In the genomic region with DNA sequence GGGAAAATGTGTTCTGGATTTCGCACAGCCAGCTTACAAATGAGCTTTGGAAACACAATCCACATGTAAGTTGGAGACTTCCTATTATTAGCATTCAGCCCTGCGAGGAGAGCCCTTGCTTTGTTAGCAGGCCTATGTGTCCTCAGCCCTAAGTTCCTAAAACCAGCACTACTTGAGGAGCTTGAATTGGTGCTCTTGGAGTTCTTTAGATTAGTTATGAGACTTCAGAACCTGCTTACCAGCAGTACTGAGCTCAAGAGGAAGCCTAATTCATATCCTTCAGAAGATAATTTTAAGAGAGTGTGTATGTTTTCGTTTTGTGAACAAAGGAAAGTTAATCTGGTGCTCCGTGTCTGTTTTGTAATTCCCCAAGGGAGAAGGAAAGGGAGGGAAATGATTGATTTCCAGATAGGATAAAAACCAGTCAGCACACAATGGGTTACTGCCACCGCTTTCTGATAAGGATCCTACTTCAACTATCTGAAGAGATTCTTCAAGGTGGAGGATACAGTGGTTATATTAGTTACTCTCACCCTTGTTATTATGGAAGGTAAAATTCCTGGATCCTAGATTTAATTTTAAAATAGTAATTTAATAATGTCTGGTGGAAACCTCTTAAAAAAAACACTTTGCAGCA, we compare ENCODE assay signal across 9 cellular contexts. TPM values are rescaled to one million over a fixed set of nuclear protein-coding genes. Genes with fewer than 3 reads are reported as not detected.
A peak's percentile ranks its signal among the peaks of the same experiment; 100 is the strongest.
DNase-seq lines count a peak whose midpoint lies in the region; ATAC-seq and TF ChIP-seq lines count a peak whose summit lies in the region.
"Had no signal": no experiment of that assay in that cellular context is flagged by ENCODE, and none has a peak within 500 bp of the region (broad histone marks: within the 10 kb centered on the region; RNA-seq: fewer than 3 reads in every experiment).

No MANE protein-coding gene starts in this region.

- H3K27ac Mint-ChIP-seq in T-helper 1 cell treated with Interleukin-12 subunit alpha and Interleukin-12 subunit beta and Interleukin-4 antibody, amounts not matched to agents 30 μg/mL and 1 μg/mL, for 36 hours = peak overlapping the region; percentile 12
- peak overlapping the region; percentile 24 for H3K27ac Mint-ChIP-seq in activated naive CD8-positive, alpha-beta T cell treated with anti-CD3 and anti-CD28 coated beads, Interleukin-2, amount 10 ng/mL, durations not matched to agents 7 days and 5 days

- H3K36me3 ChIP-seq in lower lobe of right lung = no peaks in the 10 kb centered on the region

- peak overlapping the region; percentile 41 for H3K27ac ChIP-seq in lower lobe of right lung
- peak overlapping the region; percentile 39 for H3K27ac ChIP-seq in substantia nigra (ENCODE audit: low read depth, low read length, poor library complexity, severe bottlenecking)

- no peaks in the 10 kb centered on the region for H3K27me3 Mint-ChIP-seq in T-helper 1 cell treated with Interleukin-12 subunit alpha and Interleukin-12 subunit beta and Interleukin-4 antibody, amounts not matched to agents 30 μg/mL and 1 μg/mL, for 36 hours (ENCODE audit: low read depth)
- no peaks in the 10 kb centered on the region for H3K27me3 Mint-ChIP-seq in activated naive CD8-positive, alpha-beta T cell treated with anti-CD3 and anti-CD28 coated beads, Interleukin-2, amount 10 ng/mL, durations not matched to agents 7 days and 5 days

- peaks cover 75% of the 10 kb centered on the region for H3K4me1 ChIP-seq in lower lobe of right lung

- H3K27me3 ChIP-seq in lower lobe of right lung (ENCODE audit: low read depth) = no peaks in the 10 kb centered on the region

- peak overlapping the region; percentile 36 for H3K4me3 Mint-ChIP-seq in T-helper 1 cell treated with Interleukin-12 subunit alpha and Interleukin-12 subunit beta and Interleukin-4 antibody, amounts not matched to agents 30 μg/mL and 1 μg/mL, for 36 hours
- H3K4me3 Mint-ChIP-seq in activated naive CD8-positive, alpha-beta T cell treated with anti-CD3 and anti-CD28 coated beads, Interleukin-2, amount 10 ng/mL, durations not matched to agents 7 days and 5 days = peak overlapping the region; percentile 44

- no peak for TF ChIP-seq CTCF in lower lobe of right lung (IDR thresholded peaks at IDR 0.05)

- H3K9me3 ChIP-seq in lower lobe of right lung = no peaks in the 10 kb centered on the region

- POLR2A ChIA-PET in activated naive CD8-positive, alpha-beta T cell treated with anti-CD3 and anti-CD28 coated beads, Interleukin-2, amount 10 ng/mL, durations not matched to agents 7 days and 5 days (lab: Charles Lee) = interaction anchor here (1.8 kb wide), 1 partner anchor 35 kb away, joined by 17 read pairs; a partner anchor contains a TSS

- ATAC-seq in activated naive CD8-positive, alpha-beta T cell treated with anti-CD3 and anti-CD28 coated beads, Interleukin-2, amount 10 ng/mL, durations not matched to agents 7 days and 5 days (ENCODE audit: low read depth) = no peak
- ATAC-seq in lower lobe of right lung = peak; percentile 76 to 83
- ATAC-seq in HG02852 (IDR thresholded peaks at IDR 0.05; ENCODE audit: unreplicated experiment) = no peak
- ATAC-seq in GM21786 (IDR thresholded peaks at IDR 0.05; ENCODE audit: unreplicated experiment) = no peak
- ATAC-seq in HG03097 (IDR thresholded peaks at IDR 0.05; ENCODE audit: low FRiP score, unreplicated experiment) = no peak

- H3K4me3 ChIP-seq in lower lobe of right lung = no peak overlapping the region

- peaks cover 67% of the 10 kb centered on the region for H3K4me1 Mint-ChIP-seq in T-helper 1 cell treated with Interleukin-12 subunit alpha and Interleukin-12 subunit beta and Interleukin-4 antibody, amounts not matched to agents 30 μg/mL and 1 μg/mL, for 36 hours (ENCODE audit: low read depth)
- peaks cover 45% of the 10 kb centered on the region for H3K4me1 Mint-ChIP-seq in activated naive CD8-positive, alpha-beta T cell treated with anti-CD3 and anti-CD28 coated beads, Interleukin-2, amount 10 ng/mL, durations not matched to agents 7 days and 5 days

- H3K9me3 Mint-ChIP-seq in T-helper 1 cell treated with Interleukin-12 subunit alpha and Interleukin-12 subunit beta and Interleukin-4 antibody, amounts not matched to agents 30 μg/mL and 1 μg/mL, for 36 hours = no peaks in the 10 kb centered on the region
- no peaks in the 10 kb centered on the region for H3K9me3 Mint-ChIP-seq in activated naive CD8-positive, alpha-beta T cell treated with anti-CD3 and anti-CD28 coated beads, Interleukin-2, amount 10 ng/mL, durations not matched to agents 7 days and 5 days

- intact Hi-C loops in lower lobe of right lung (cut with DNase I) = loop anchor here (10.0 kb wide), 1 partner anchor 1006 kb away; no protein-coding TSS in a partner anchor

- no peak for DNase-seq in T-helper 1 cell
- DNase-seq in activated naive CD8-positive, alpha-beta T cell treated with anti-CD3 and anti-CD28 coated beads, Interleukin-2, amount 10 ng/mL, durations not matched to agents 7 days and 5 days = no peak
- no peak for DNase-seq in lower lobe of right lung
- DNase-seq in substantia nigra (lab: John Stamatoyannopoulos, UW) = peak in 1 of 49 donors; percentile 17
- DNase-seq: NCI-H82 had no signal

- peaks cover 9% of the 10 kb centered on the region for H3K36me3 Mint-ChIP-seq in T-helper 1 cell treated with Interleukin-12 subunit alpha and Interleukin-12 subunit beta and Interleukin-4 antibody, amounts not matched to agents 30 μg/mL and 1 μg/mL, for 36 hours (ENCODE audit: low read depth)
- peaks cover 8% of the 10 kb centered on the region for H3K36me3 Mint-ChIP-seq in activated naive CD8-positive, alpha-beta T cell treated with anti-CD3 and anti-CD28 coated beads, Interleukin-2, amount 10 ng/mL, durations not matched to agents 7 days and 5 days

RNA-seq across cellular contexts. Expression of a gene that starts 35.2 kb away (rescaled TPM):
- 10 to 100 TPM; 86.5 to 86.8 TPM for total RNA-seq in activated naive CD8-positive, alpha-beta T cell treated with anti-CD3 and anti-CD28 coated beads, Interleukin-2, amount 10 ng/mL, durations not matched to agents 7 days and 5 days
- total RNA-seq in lower lobe of right lung = 122 TPM

Comparison
In these comparisons a context has a peak if more than half of its experiments do, and no peak if none do; other contexts are left out.
1. ATAC-seq: peak in lower lobe of right lung (2 of 2); none in activated naive CD8-positive, alpha-beta T cell treated with anti-CD3 and anti-CD28 coated beads, Interleukin-2, amount 10 ng/mL, durations not matched to agents 7 days and 5 days (single experiment), HG02852 (single experiment), GM21786 (single experiment) and HG03097 (single experiment).